2 cellular contexts compared by ENCODE assay signal in genomic region chrX:47583240-47583861, GRCh38.
TF ChIP-seq lines count a peak whose summit lies in the region.

No MANE protein-coding gene starts in this region.

TF ChIP-seq in SK-N-SH, 30 proteins besides CTCF, POLR2A, EP300 and RAD21:
- TF ChIP-seq SIN3A (IDR thresholded peaks at IDR 0.05; ENCODE audit: borderline replicate concordance, low read depth, low read length) (no peak), JUND (IDR thresholded peaks at IDR 0.05) (no peak), GATA2 (CRISPR knock-in tag; IDR thresholded peaks at IDR 0.05) (no peak), ZBTB33 (IDR thresholded peaks at IDR 0.05; ENCODE audit: borderline replicate concordance, low read depth) (no peak), REST (IDR thresholded peaks at IDR 0.05; ENCODE audit: low read depth, low read length) (no peak), TCF12 (IDR thresholded peaks at IDR 0.05) (no peak), USF1 (IDR thresholded peaks at IDR 0.05; ENCODE audit: borderline replicate concordance, low read depth) (no peak), ELF1 (IDR thresholded peaks at IDR 0.05) (no peak), NFIC (IDR thresholded peaks at IDR 0.05; ENCODE audit: borderline replicate concordance) (no peak), FOSL2 (IDR thresholded peaks at IDR 0.05; ENCODE audit: borderline replicate concordance, low read depth) (no peak), RFX5 (IDR thresholded peaks at IDR 0.05; ENCODE audit: low read length) (no peak), RXRA (IDR thresholded peaks at IDR 0.05; ENCODE audit: borderline replicate concordance, low read depth) (no peak), USF2 (IDR thresholded peaks at IDR 0.05; ENCODE audit: borderline replicate concordance, low read depth, low read length) (no peak)

TF ChIP-seq in SK-N-SH treated with all-trans-retinoic acid at 6 μM for 48 hours, 23 proteins besides CTCF, POLR2A, EP300 and RAD21 (continued from another document):
- TF ChIP-seq GLIS3 (CRISPR knock-in tag; IDR thresholded peaks at IDR 0.05) = no peak
- no peak for TF ChIP-seq ISL1 (CRISPR knock-in tag; IDR thresholded peaks at IDR 0.05)
- no peak for TF ChIP-seq OSR1 (CRISPR knock-in tag; IDR thresholded peaks at IDR 0.05)
- TF ChIP-seq TOX (CRISPR knock-in tag; IDR thresholded peaks at IDR 0.05; ENCODE audit: borderline replicate concordance) = no peak
- TF ChIP-seq RARB (CRISPR knock-in tag; IDR thresholded peaks at IDR 0.05) = no peak
- no peak for TF ChIP-seq TCF4 (CRISPR knock-in tag; IDR thresholded peaks at IDR 0.05; ENCODE audit: borderline replicate concordance)
- no peak for TF ChIP-seq ZNF565 (CRISPR knock-in tag; conservative IDR thresholded peaks at IDR 0.05; ENCODE audit: low read depth)
- TF ChIP-seq ESRRG (CRISPR knock-in tag; IDR thresholded peaks at IDR 0.05) = no peak
- TF ChIP-seq CSDC2 (CRISPR knock-in tag; IDR thresholded peaks at IDR 0.05) = no peak
- TF ChIP-seq BACH2 (CRISPR knock-in tag; IDR thresholded peaks at IDR 0.05; ENCODE audit: borderline replicate concordance) = no peak
- no peak for TF ChIP-seq PPARA (CRISPR knock-in tag; IDR thresholded peaks at IDR 0.05; ENCODE audit: borderline replicate concordance)
- TF ChIP-seq ZNF70 (CRISPR knock-in tag; IDR thresholded peaks at IDR 0.05) = no peak
- TF ChIP-seq PATZ1 (CRISPR knock-in tag; IDR thresholded peaks at IDR 0.05; ENCODE audit: borderline replicate concordance) = no peak
TF ChIP-seq in SK-N-SH treated with all-trans-retinoic acid at 6 μM for 48 hours: peak in this region for 0.
